8 cellular contexts compared by ENCODE assay signal in the genomic region with DNA sequence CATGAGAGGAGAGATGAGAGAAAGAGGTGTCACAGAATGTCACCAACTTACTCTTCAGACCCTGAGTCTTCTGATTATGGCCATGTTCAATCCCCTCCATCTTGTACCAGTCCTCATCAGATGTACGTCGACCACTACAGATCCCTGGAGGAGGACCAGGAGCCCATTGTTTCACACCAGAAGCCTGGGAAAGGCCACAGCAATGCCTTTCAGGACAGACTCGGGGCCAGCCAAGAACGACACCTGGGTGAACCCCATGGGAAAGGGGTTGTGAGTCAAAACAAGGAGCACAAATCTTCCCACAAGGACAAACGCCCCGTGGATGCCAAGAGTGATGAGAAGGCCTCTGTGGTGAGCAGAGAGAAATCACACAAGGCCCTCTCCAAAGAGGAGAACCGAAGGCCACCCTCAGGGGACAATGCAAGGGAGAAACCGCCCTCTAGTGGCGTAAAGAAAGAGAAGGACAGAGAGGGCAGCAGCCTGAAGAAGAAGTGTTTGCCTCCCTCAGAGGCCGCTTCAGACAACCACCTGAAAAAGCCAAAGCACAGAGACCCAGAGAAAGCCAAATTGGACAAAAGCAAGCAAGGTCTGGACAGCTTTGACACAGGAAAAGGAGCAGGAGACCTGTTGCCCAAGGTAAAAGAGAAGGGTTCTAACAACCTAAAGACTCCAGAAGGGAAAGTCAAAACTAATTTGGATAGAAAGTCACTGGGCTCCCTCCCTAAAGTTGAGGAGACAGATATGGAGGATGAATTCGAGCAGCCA. TPM values are rescaled to one million over a fixed set of nuclear protein-coding genes. Genes with fewer than 3 reads are reported as not detected.
A peak's percentile ranks its signal among the peaks of the same experiment; 100 is the strongest.
DNase-seq lines count a peak whose midpoint lies in the region; ATAC-seq and TF ChIP-seq lines count a peak whose summit lies in the region.

No MANE protein-coding gene starts in this region.

- no peak overlapping the region for H2AFZ ChIP-seq in hepatocyte

- no peaks in the 10 kb centered on the region for H3K9me2 ChIP-seq in hepatocyte (replicated peaks; ENCODE audit: insufficient read depth)

- TF ChIP-seq CTCF in hepatocyte (IDR thresholded peaks at IDR 0.05; ENCODE audit: poor library complexity): peak; percentile 61

- H3K27me3 Mint-ChIP-seq in activated naive CD8-positive, alpha-beta T cell treated with anti-CD3 and anti-CD28 coated beads, Interleukin-2, amount 50 U/mL, for 24 hours: no peaks in the 10 kb centered on the region

- peaks cover 33% of the 10 kb centered on the region for H4K20me1 ChIP-seq in hepatocyte (ENCODE audit: insufficient read depth, poor library complexity, severe bottlenecking)

- H3K4me3 Mint-ChIP-seq in activated naive CD8-positive, alpha-beta T cell treated with anti-CD3 and anti-CD28 coated beads, Interleukin-2, amount 50 U/mL, for 24 hours: no peak overlapping the region
- no peak overlapping the region for H3K4me3 Mint-ChIP-seq in stimulated activated effector memory CD8-positive, alpha-beta T cell treated with anti-CD3 and anti-CD28 coated beads, Interleukin-12 subunit alpha, Interleukin-12 subunit beta, amount 100 ng/mL, for 72 hours

- peak overlapping the region; percentile 33 for H3K27ac Mint-ChIP-seq in activated naive CD8-positive, alpha-beta T cell treated with anti-CD3 and anti-CD28 coated beads, Interleukin-2, amount 50 U/mL, for 24 hours
- peak overlapping the region; percentile 84 for H3K27ac Mint-ChIP-seq in stimulated activated effector memory CD8-positive, alpha-beta T cell treated with anti-CD3 and anti-CD28 coated beads, Interleukin-12 subunit alpha, Interleukin-12 subunit beta, amount 100 ng/mL, for 72 hours

- H3K4me1 Mint-ChIP-seq in activated naive CD8-positive, alpha-beta T cell treated with anti-CD3 and anti-CD28 coated beads, Interleukin-2, amount 50 U/mL, for 24 hours: peaks cover 26% of the 10 kb centered on the region
- H3K4me1 Mint-ChIP-seq in stimulated activated effector memory CD8-positive, alpha-beta T cell treated with anti-CD3 and anti-CD28 coated beads, Interleukin-12 subunit alpha, Interleukin-12 subunit beta, amount 100 ng/mL, for 72 hours: peaks cover 39% of the 10 kb centered on the region

- DNase-seq in D341Med (ENCODE audit: low spot score) (peak; percentile 79), HCEC 1CT (peak; percentile 58), OCI-M1 (lab: John Stamatoyannopoulos, UW) (peak; percentile 58), hepatocyte (ENCODE audit: low spot score) (peak; percentile 80)
- DNase-seq in activated naive CD8-positive, alpha-beta T cell treated with anti-CD3 and anti-CD28 coated beads, Interleukin-2, amount 50 U/mL, for 24 hours: peak; percentile 28
- peak; percentile 14 to 59 for DNase-seq in stimulated activated effector memory CD8-positive, alpha-beta T cell treated with anti-CD3 and anti-CD28 coated beads, Interleukin-12 subunit alpha, Interleukin-12 subunit beta, amount 100 ng/mL, for 72 hours (ENCODE audit: low spot score in 2 of 2)

- H3K4me1 ChIP-seq in hepatocyte (ENCODE audit: insufficient read depth): no peaks in the 10 kb centered on the region

- H3K4me3 ChIP-seq in hepatocyte: no peak overlapping the region

- H3K4me2 ChIP-seq in hepatocyte: no peak overlapping the region

- no peaks in the 10 kb centered on the region for H3K9me3 Mint-ChIP-seq in activated naive CD8-positive, alpha-beta T cell treated with anti-CD3 and anti-CD28 coated beads, Interleukin-2, amount 50 U/mL, for 24 hours
- no peaks in the 10 kb centered on the region for H3K9me3 Mint-ChIP-seq in stimulated activated effector memory CD8-positive, alpha-beta T cell treated with anti-CD3 and anti-CD28 coated beads, Interleukin-12 subunit alpha, Interleukin-12 subunit beta, amount 100 ng/mL, for 72 hours

- no peaks in the 10 kb centered on the region for H3K9me3 ChIP-seq in hepatocyte (ENCODE audit: low read depth)

- H3K36me3 ChIP-seq in hepatocyte (replicated peaks; ENCODE audit: insufficient read depth, low read depth): peaks cover 7% of the 10 kb centered on the region

- no peaks in the 10 kb centered on the region for H3K27me3 ChIP-seq in hepatocyte

- peak; percentile 81 for ATAC-seq in activated naive CD8-positive, alpha-beta T cell treated with anti-CD3 and anti-CD28 coated beads, Interleukin-2, amount 50 U/mL, for 24 hours
- peak; percentile 78 for ATAC-seq in stimulated activated effector memory CD8-positive, alpha-beta T cell treated with anti-CD3 and anti-CD28 coated beads, Interleukin-12 subunit alpha, Interleukin-12 subunit beta, amount 100 ng/mL, for 72 hours
- ATAC-seq in GM21576 (IDR thresholded peaks at IDR 0.05; ENCODE audit: unreplicated experiment): no peak
- ATAC-seq in HG03097 (IDR thresholded peaks at IDR 0.05; ENCODE audit: low FRiP score, unreplicated experiment): no peak

- peaks cover 57% of the 10 kb centered on the region for H3K79me2 ChIP-seq in hepatocyte

- no peak overlapping the region for H3K27ac ChIP-seq in hepatocyte

- WGBS in hepatocyte (ENCODE audit: low lambda C conversion rate, missing lambda C conversion rate): 75% methylated on average over 11 of the region's 11 CpGs

- peaks cover 63% of the 10 kb centered on the region for H3K36me3 Mint-ChIP-seq in activated naive CD8-positive, alpha-beta T cell treated with anti-CD3 and anti-CD28 coated beads, Interleukin-2, amount 50 U/mL, for 24 hours (ENCODE audit: low read depth)
- H3K36me3 Mint-ChIP-seq in stimulated activated effector memory CD8-positive, alpha-beta T cell treated with anti-CD3 and anti-CD28 coated beads, Interleukin-12 subunit alpha, Interleukin-12 subunit beta, amount 100 ng/mL, for 72 hours: peaks cover 95% of the 10 kb centered on the region

RNA-seq across cellular contexts. Expression of gene ELOA, which starts 8.0 kb away (rescaled TPM):
- total RNA-seq in hepatocyte: 25.6 and 28.3 TPM in 2 replicates
- 26.0 and 27.0 TPM in 2 replicates for polyA plus RNA-seq in hepatocyte

RNA-seq across cellular contexts. Expression of gene PITHD1, which starts 27.0 kb away (rescaled TPM):
- total RNA-seq in hepatocyte: 45.1 and 49.4 TPM in 2 replicates
- polyA plus RNA-seq in hepatocyte: 28.4 and 29.3 TPM in 2 replicates

RNA-seq across cellular contexts. Expression of gene LYPLA2, which starts 39.7 kb away (rescaled TPM):
- total RNA-seq in hepatocyte: 73.2 and 108 TPM in 2 replicates
- 162 and 163 TPM in 2 replicates for polyA plus RNA-seq in hepatocyte

RNA-seq across cellular contexts. Expression of gene GALE, which starts 49.3 kb away (rescaled TPM):
- total RNA-seq in hepatocyte: 73.6 and 89.9 TPM in 2 replicates
- 114 and 117 TPM in 2 replicates for polyA plus RNA-seq in hepatocyte

RNA-seq across cellular contexts. Expression of gene RPL11, which starts 59.6 kb away (rescaled TPM):
- 828 and 862 TPM in 2 replicates for total RNA-seq in hepatocyte
- polyA plus RNA-seq in hepatocyte: 526 and 593 TPM in 2 replicates

Comparison
In these comparisons a context has a peak if more than half of its experiments do, and no peak if none do; other contexts are left out.
1. DNase-seq: peak in every context shown above with its lines; median percentile 80 in hepatocyte; 79 in D341Med; 58 in HCEC 1CT; 58 in OCI-M1; 36 in stimulated activated effector memory CD8-positive, alpha-beta T cell treated with anti-CD3 and anti-CD28 coated beads, Interleukin-12 subunit alpha, Interleukin-12 subunit beta, amount 100 ng/mL, for 72 hours; 28 in activated naive CD8-positive, alpha-beta T cell treated with anti-CD3 and anti-CD28 coated beads, Interleukin-2, amount 50 U/mL, for 24 hours.
2. ATAC-seq: peak in activated naive CD8-positive, alpha-beta T cell treated with anti-CD3 and anti-CD28 coated beads, Interleukin-2, amount 50 U/mL, for 24 hours (single experiment) and stimulated activated effector memory CD8-positive, alpha-beta T cell treated with anti-CD3 and anti-CD28 coated beads, Interleukin-12 subunit alpha, Interleukin-12 subunit beta, amount 100 ng/mL, for 72 hours (single experiment); none in GM21576 (single experiment) and HG03097 (single experiment).